In the genomic region with DNA sequence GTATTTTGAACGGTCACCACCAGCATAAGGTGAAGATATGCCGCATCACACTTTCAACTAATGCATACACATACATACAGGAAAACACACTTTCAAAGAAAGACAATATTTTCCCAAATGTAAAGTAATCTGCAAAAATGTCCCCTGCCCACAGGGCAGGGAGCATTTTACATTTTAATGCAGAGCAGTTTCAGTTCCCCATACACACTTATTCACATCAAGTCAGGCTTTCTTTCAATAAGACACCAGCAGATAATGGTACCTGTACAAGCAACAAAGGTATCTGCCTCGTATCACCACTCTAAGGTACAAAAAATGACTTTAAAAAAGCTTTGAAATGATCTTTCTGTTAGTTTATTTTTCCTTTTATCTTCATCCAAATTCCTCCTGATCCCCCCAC, we compare ENCODE assay signal across 2 cellular contexts.
A peak's percentile ranks its signal among the peaks of the same experiment; 100 is the strongest.
TF ChIP-seq lines count a peak whose summit lies in the region.

No MANE protein-coding gene starts in this region.

TF ChIP-seq in GM23338, 12 proteins besides CTCF, POLR2A, EP300 and RAD21:
- TF ChIP-seq, protein P1, sequence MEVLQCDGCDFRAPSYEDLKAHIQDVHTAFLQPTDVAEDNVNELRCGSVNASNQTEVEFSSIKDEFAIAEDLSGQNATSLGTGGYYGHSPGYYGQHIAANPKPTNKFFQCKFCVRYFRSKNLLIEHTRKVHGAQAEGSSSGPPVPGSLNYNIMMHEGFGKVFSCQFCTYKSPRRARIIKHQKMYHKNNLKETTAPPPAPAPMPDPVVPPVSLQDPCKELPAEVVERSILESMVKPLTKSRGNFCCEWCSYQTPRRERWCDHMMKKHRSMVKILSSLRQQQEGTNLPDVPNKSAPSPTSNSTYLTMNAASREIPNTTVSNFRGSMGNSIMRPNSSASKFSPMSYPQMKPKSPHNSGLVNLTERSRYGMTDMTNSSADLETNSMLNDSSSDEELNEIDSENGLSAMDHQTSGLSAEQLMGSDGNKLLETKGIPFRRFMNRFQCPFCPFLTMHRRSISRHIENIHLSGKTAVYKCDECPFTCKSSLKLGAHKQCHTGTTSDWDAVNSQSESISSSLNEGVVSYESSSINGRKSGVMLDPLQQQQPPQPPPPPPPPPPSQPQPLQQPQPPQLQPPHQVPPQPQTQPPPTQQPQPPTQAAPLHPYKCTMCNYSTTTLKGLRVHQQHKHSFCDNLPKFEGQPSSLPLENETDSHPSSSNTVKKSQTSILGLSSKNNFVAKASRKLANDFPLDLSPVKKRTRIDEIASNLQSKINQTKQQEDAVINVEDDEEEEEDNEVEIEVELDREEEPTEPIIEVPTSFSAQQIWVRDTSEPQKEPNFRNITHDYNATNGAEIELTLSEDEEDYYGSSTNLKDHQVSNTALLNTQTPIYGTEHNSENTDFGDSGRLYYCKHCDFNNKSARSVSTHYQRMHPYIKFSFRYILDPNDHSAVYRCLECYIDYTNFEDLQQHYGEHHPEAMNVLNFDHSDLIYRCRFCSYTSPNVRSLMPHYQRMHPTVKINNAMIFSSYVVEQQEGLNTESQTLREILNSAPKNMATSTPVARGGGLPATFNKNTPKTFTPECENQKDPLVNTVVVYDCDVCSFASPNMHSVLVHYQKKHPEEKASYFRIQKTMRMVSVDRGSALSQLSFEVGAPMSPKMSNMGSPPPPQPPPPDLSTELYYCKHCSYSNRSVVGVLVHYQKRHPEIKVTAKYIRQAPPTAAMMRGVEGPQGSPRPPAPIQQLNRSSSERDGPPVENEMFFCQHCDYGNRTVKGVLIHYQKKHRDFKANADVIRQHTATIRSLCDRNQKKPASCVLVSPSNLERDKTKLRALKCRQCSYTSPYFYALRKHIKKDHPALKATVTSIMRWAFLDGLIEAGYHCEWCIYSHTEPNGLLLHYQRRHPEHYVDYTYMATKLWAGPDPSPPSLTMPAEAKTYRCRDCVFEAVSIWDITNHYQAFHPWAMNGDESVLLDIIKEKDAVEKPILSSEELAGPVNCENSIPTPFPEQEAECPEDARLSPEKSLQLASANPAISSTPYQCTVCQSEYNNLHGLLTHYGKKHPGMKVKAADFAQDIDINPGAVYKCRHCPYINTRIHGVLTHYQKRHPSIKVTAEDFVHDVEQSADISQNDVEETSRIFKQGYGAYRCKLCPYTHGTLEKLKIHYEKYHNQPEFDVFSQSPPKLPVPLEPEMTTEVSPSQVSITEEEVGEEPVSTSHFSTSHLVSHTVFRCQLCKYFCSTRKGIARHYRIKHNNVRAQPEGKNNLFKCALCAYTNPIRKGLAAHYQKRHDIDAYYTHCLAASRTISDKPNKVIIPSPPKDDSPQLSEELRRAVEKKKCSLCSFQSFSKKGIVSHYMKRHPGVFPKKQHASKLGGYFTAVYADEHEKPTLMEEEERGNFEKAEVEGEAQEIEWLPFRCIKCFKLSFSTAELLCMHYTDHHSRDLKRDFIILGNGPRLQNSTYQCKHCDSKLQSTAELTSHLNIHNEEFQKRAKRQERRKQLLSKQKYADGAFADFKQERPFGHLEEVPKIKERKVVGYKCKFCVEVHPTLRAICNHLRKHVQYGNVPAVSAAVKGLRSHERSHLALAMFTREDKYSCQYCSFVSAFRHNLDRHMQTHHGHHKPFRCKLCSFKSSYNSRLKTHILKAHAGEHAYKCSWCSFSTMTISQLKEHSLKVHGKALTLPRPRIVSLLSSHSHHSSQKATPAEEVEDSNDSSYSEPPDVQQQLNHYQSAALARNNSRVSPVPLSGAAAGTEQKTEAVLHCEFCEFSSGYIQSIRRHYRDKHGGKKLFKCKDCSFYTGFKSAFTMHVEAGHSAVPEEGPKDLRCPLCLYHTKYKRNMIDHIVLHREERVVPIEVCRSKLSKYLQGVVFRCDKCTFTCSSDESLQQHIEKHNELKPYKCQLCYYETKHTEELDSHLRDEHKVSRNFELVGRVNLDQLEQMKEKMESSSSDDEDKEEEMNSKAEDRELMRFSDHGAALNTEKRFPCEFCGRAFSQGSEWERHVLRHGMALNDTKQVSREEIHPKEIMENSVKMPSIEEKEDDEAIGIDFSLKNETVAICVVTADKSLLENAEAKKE (CRISPR knock-in tag; IDR thresholded peaks at IDR 0.05), result no peak
- no peak for TF ChIP-seq NANOG (IDR thresholded peaks at IDR 0.05; ENCODE audit: borderline replicate concordance)

TF ChIP-seq in GM12878, 131 proteins besides CTCF, POLR2A, EP300 and RAD21:
- TF ChIP-seq IKZF2 (IDR thresholded peaks at IDR 0.05), result peak; percentile 34 to 43; a peak in 1 of 4 replicates
- peak; percentile 56; the same call in 1 of the 2 replicates for TF ChIP-seq IRF4 (IDR thresholded peaks at IDR 0.05; ENCODE audit: low read depth, low read length)
- TF ChIP-seq SPI1 (IDR thresholded peaks at IDR 0.05; ENCODE audit: borderline replicate concordance, insufficient read depth, low read depth, low read length), result peak; percentile 95
- peak; percentile 50 for TF ChIP-seq IKZF1 (conservative IDR thresholded peaks at IDR 0.05)
- TF ChIP-seq POLR2AphosphoS2 (IDR thresholded peaks at IDR 0.05; ENCODE audit: low read depth, low read length), result no peak
- 0 out of 2 replicates have a peak, but pooled peaks have one; percentile 13 for TF ChIP-seq ZNF24 (IDR thresholded peaks at IDR 0.05)
- TF ChIP-seq DPF2 (IDR thresholded peaks at IDR 0.05), result peak; percentile 65
- TF ChIP-seq, protein P2, sequence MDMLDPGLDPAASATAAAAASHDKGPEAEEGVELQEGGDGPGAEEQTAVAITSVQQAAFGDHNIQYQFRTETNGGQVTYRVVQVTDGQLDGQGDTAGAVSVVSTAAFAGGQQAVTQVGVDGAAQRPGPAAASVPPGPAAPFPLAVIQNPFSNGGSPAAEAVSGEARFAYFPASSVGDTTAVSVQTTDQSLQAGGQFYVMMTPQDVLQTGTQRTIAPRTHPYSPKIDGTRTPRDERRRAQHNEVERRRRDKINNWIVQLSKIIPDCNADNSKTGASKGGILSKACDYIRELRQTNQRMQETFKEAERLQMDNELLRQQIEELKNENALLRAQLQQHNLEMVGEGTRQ (IDR thresholded peaks at IDR 0.05; ENCODE audit: borderline replicate concordance, low read depth, low read length), result no peak
